9 cellular contexts compared by ENCODE assay signal in genomic region chr11:12411806-12412727, GRCh38. TPM values are rescaled to one million over a fixed set of nuclear protein-coding genes. Genes with fewer than 3 reads are reported as not detected.
DNase-seq lines count a peak whose midpoint lies in the region; ATAC-seq and TF ChIP-seq lines count a peak whose summit lies in the region.
"Had no signal": no experiment of that assay in that cellular context is flagged by ENCODE, and none has a peak within 500 bp of the region (broad histone marks: within the 10 kb centered on the region; RNA-seq: fewer than 3 reads in every experiment).

No MANE protein-coding gene starts in this region.

- peak; percentile 48 for TF ChIP-seq CTCF in CD4-positive, alpha-beta T cell (IDR thresholded peaks at IDR 0.05)
- TF ChIP-seq CTCF in fibroblast of lung (conservative IDR thresholded peaks at IDR 0.05 in 1 of 2, IDR thresholded peaks at IDR 0.05 in 1 of 2; ENCODE audit: low read depth in 1 of 2, low read length in 2 of 2), result peak; percentile 86 to 87
- TF ChIP-seq CTCF in neural progenitor cell (IDR thresholded peaks at IDR 0.05), result peak; percentile 92

- H3K27ac Mint-ChIP-seq in CD4-positive, alpha-beta T cell, result no peak overlapping the region
- H3K27ac Mint-ChIP-seq in activated CD4-positive, alpha-beta T cell treated with anti-CD3 and anti-CD28 coated beads, Interleukin-2, amount 10 ng/mL, durations not matched to agents 24 days and 14 days, result no peak overlapping the region
- H3K27ac Mint-ChIP-seq in neural progenitor cell, result peak overlapping the region; percentile 51

- H3K27me3 Mint-ChIP-seq in CD4-positive, alpha-beta T cell, result peaks cover 14% of the 10 kb centered on the region
- H3K27me3 Mint-ChIP-seq in activated CD4-positive, alpha-beta T cell treated with anti-CD3 and anti-CD28 coated beads, Interleukin-2, amount 10 ng/mL, durations not matched to agents 24 days and 14 days, result peaks cover 23% of the 10 kb centered on the region
- H3K27me3 Mint-ChIP-seq in neural progenitor cell (ENCODE audit: insufficient read depth, low read depth), result no peaks in the 10 kb centered on the region

- H3K4me1 ChIP-seq in fibroblast of lung (ENCODE audit: control insufficient read depth, extremely low read depth, insufficient read depth, low read length) (peaks cover 37% of the 10 kb centered on the region), neural progenitor cell (peaks cover 9% of the 10 kb centered on the region), urinary bladder (ENCODE audit: insufficient read depth) (peaks cover 6% of the 10 kb centered on the region)

- H3K79me2 ChIP-seq in fibroblast of lung (ENCODE audit: control insufficient read depth, insufficient read depth, low read length), result peaks cover 62% of the 10 kb centered on the region
- no peaks in the 10 kb centered on the region for H3K79me2 ChIP-seq in neural progenitor cell (ENCODE audit: low read depth)

- H3K27me3 ChIP-seq in CD4-positive, alpha-beta T cell (ENCODE audit: control insufficient read depth, insufficient read depth, low read length), result peaks cover 5% of the 10 kb centered on the region
- no peaks in the 10 kb centered on the region for H3K27me3 ChIP-seq in fibroblast of lung (ENCODE audit: control insufficient read depth, insufficient read depth, low read length)
- H3K27me3 ChIP-seq in neural progenitor cell, result no peaks in the 10 kb centered on the region

- peak; percentile 46 for ATAC-seq in CD4-positive, alpha-beta T cell (ENCODE audit: poor library complexity)
- peak; percentile 61 for ATAC-seq in GM19372 (IDR thresholded peaks at IDR 0.05; ENCODE audit: low read depth, unreplicated experiment)
- ATAC-seq in HG03108 (IDR thresholded peaks at IDR 0.05; ENCODE audit: unreplicated experiment), result no peak

- no peaks in the 10 kb centered on the region for H3K36me3 ChIP-seq in fibroblast of lung (ENCODE audit: control insufficient read depth, insufficient read depth, low read length)
- no peaks in the 10 kb centered on the region for H3K36me3 ChIP-seq in neural progenitor cell
- no peaks in the 10 kb centered on the region for H3K36me3 ChIP-seq in urinary bladder (ENCODE audit: insufficient read depth)

- no peaks in the 10 kb centered on the region for H3K9me3 ChIP-seq in CD4-positive, alpha-beta T cell (ENCODE audit: control insufficient read depth, low read length)
- H3K9me3 ChIP-seq in fibroblast of lung (ENCODE audit: control insufficient read depth, insufficient read depth, low read depth, low read length) (no peaks in the 10 kb centered on the region), neural progenitor cell (ENCODE audit: low read depth) (no peaks in the 10 kb centered on the region)

- H3K4me3 Mint-ChIP-seq in CD4-positive, alpha-beta T cell, result no peak overlapping the region
- no peak overlapping the region for H3K4me3 Mint-ChIP-seq in activated CD4-positive, alpha-beta T cell treated with anti-CD3 and anti-CD28 coated beads, Interleukin-2, amount 10 ng/mL, durations not matched to agents 24 days and 14 days
- no peak overlapping the region for H3K4me3 Mint-ChIP-seq in neural progenitor cell

- H3K4me3 ChIP-seq in fibroblast of lung (replicated peaks in 1 of 4; ENCODE audit: control extremely low read depth in 1 of 4, insufficient read depth in 1 of 4, low read depth in 3 of 4, low read length in 4 of 4) (no peak overlapping the region), neural progenitor cell (no peak overlapping the region), urinary bladder (ENCODE audit: low read depth, low read length) (no peak overlapping the region)
- H3K4me3 ChIP-seq: SK-N-MC had no signal

- H3K4me1 Mint-ChIP-seq in CD4-positive, alpha-beta T cell (ENCODE audit: low read depth), result no peaks in the 10 kb centered on the region
- H3K4me1 Mint-ChIP-seq in activated CD4-positive, alpha-beta T cell treated with anti-CD3 and anti-CD28 coated beads, Interleukin-2, amount 10 ng/mL, durations not matched to agents 24 days and 14 days, result no peaks in the 10 kb centered on the region
- peaks cover 38% of the 10 kb centered on the region for H3K4me1 Mint-ChIP-seq in neural progenitor cell

- H3F3A ChIP-seq in neural progenitor cell (ENCODE audit: low read depth), result peaks cover 3% of the 10 kb centered on the region

- H3K9ac ChIP-seq in fibroblast of lung (ENCODE audit: insufficient read depth, low read length) (peak overlapping the region; percentile 29), neural progenitor cell (no peak overlapping the region)

- H3K36me3 Mint-ChIP-seq in CD4-positive, alpha-beta T cell (ENCODE audit: low read depth), result no peaks in the 10 kb centered on the region
- H3K36me3 Mint-ChIP-seq in activated CD4-positive, alpha-beta T cell treated with anti-CD3 and anti-CD28 coated beads, Interleukin-2, amount 10 ng/mL, durations not matched to agents 24 days and 14 days (ENCODE audit: low read depth), result no peaks in the 10 kb centered on the region
- no peaks in the 10 kb centered on the region for H3K36me3 Mint-ChIP-seq in neural progenitor cell

- POLR2A ChIA-PET in CD4-positive, alpha-beta T cell (lab: Charles Lee), result no interaction called here

- 19% methylated on average over 7 of the region's 7 CpGs for WGBS in urinary bladder

- intact Hi-C loops in CD4-positive, alpha-beta T cell (cut with DNase I, micrococcal nuclease), result loop anchor here (2.0 to 10.0 kb wide), 3 partner anchors 80 to 483 kb away; no protein-coding TSS in a partner anchor
- intact Hi-C loops in activated CD4-positive, alpha-beta T cell treated with anti-CD3 and anti-CD28 coated beads, Interleukin-2, amount 10 ng/mL, durations not matched to agents 24 days and 14 days (cut with micrococcal nuclease), result loop anchor here (5.0 kb wide), 1 partner anchor 485 kb away; no protein-coding TSS in a partner anchor

- H3K9me3 Mint-ChIP-seq in CD4-positive, alpha-beta T cell, result no peaks in the 10 kb centered on the region
- no peaks in the 10 kb centered on the region for H3K9me3 Mint-ChIP-seq in activated CD4-positive, alpha-beta T cell treated with anti-CD3 and anti-CD28 coated beads, Interleukin-2, amount 10 ng/mL, durations not matched to agents 24 days and 14 days
- no peaks in the 10 kb centered on the region for H3K9me3 Mint-ChIP-seq in neural progenitor cell

- no peak overlapping the region for H3K27ac ChIP-seq in CD4-positive, alpha-beta T cell (ENCODE audit: low read depth, low read length)
- H3K27ac ChIP-seq in fibroblast of lung (ENCODE audit: insufficient read depth, low read length), result peak overlapping the region; percentile 80
- no peak overlapping the region for H3K27ac ChIP-seq in neural progenitor cell
- peak overlapping the region; percentile 67 for H3K27ac ChIP-seq in urinary bladder (ENCODE audit: low read depth)
- H3K27ac ChIP-seq: SK-N-MC had no signal

- H4K20me1 ChIP-seq in fibroblast of lung (ENCODE audit: control insufficient read depth, extremely low read depth, insufficient read depth, low read length), result no peaks in the 10 kb centered on the region
- no peaks in the 10 kb centered on the region for H4K20me1 ChIP-seq in neural progenitor cell (ENCODE audit: low read depth)

- peak in 5 of 10 experiments; percentile 2 to 12 (median 8) for DNase-seq in CD4-positive, alpha-beta T cell
- DNase-seq in NCI-H1694 (lab: John Stamatoyannopoulos, UW) (peak; percentile 34), fibroblast of lung (ENCODE audit: low read depth in 2 of 2) (peak; percentile 89 to 97), neural progenitor cell (ENCODE audit: low spot score) (peak; percentile 82)
- DNase-seq in activated CD4-positive, alpha-beta T cell treated with anti-CD3 and anti-CD28 coated beads, Interleukin-2, amount 10 ng/mL, durations not matched to agents 24 days and 14 days, result peak; percentile 70

- CTCF ChIA-PET in CD4-positive, alpha-beta T cell (lab: Charles Lee), result interaction anchor here (1.3 kb wide), 1 partner anchor 477 kb away, joined by 3 read pairs; no protein-coding TSS in a partner anchor

- H2AFZ ChIP-seq in fibroblast of lung (ENCODE audit: low read length) (no peak overlapping the region), neural progenitor cell (replicated peaks) (no peak overlapping the region)

- H3K4me2 ChIP-seq in fibroblast of lung (ENCODE audit: extremely low read depth, insufficient read depth, low read length) (peak overlapping the region; percentile 69), neural progenitor cell (no peak overlapping the region)

RNA-seq across cellular contexts. Expression of gene PARVA, which starts 34.7 kb away (rescaled TPM):
- under 1 TPM; 0.08 to 0.98 TPM for total RNA-seq in CD4-positive, alpha-beta T cell
- total RNA-seq in activated CD4-positive, alpha-beta T cell treated with anti-CD3 and anti-CD28 coated beads, Interleukin-2, amount 10 ng/mL, durations not matched to agents 24 days and 14 days, result not detected in 2 replicates
- total RNA-seq in fibroblast of lung (21.8 and 27.7 TPM in 2 replicates), neural progenitor cell (ENCODE audit: low replicate concordance) (13.6 and 15.3 TPM in 2 replicates), urinary bladder (69.8 TPM)
- polyA plus RNA-seq in fibroblast of lung (120 and 195 TPM in 2 replicates), urinary bladder (128 TPM)
- 89.0 and 144 TPM in 2 replicates for polyA plus RNA-seq in fibroblast of lung (2012)
- 88.0 and 124 TPM in 2 replicates for polyA minus RNA-seq in fibroblast of lung (ENCODE audit: low replicate concordance)

Comparison
In these comparisons a context has a peak if more than half of its experiments do, and no peak if none do; other contexts are left out.
1. H3K27ac ChIP-seq: peak in fibroblast of lung (single experiment) and urinary bladder (single experiment); none in CD4-positive, alpha-beta T cell (single experiment) and neural progenitor cell (single experiment).
2. Peak in every context shown above with its lines, with median percentiles within 50 percentile points of each other: CTCF ChIP-seq.